In genomic region chr5:100644776-100645175, GRCh38 we compare ENCODE assay signal across 9 cellular contexts.
"Had no signal": no experiment of that assay in that cellular context is flagged by ENCODE, and none has a peak within 500 bp of the region (broad histone marks: within the 10 kb centered on the region; RNA-seq: fewer than 3 reads in every experiment).

No MANE protein-coding gene starts in this region.

- H3K4me3 ChIP-seq: GM23248, HAP-1, K562 had no signal

- H3K36me3 ChIP-seq: HAP-1 had no signal

- H3K27ac Mint-ChIP-seq: HFFc6 had no signal

- FAIRE-seq: HTR-8/SVneo, K562 had no signal

- H3K4me3 Mint-ChIP-seq: HFFc6 had no signal

- DNase-seq: GOT3, H7, HFFc6, IMR-90, KG1 had no signal
